ENCODE assay signal across 10 cellular contexts in genomic region chr2:134669731-134670669, GRCh38. TPM values are rescaled to one million over a fixed set of nuclear protein-coding genes. Genes with fewer than 3 reads are reported as not detected.
A peak's percentile ranks its signal among the peaks of the same experiment; 100 is the strongest.
DNase-seq lines count a peak whose midpoint lies in the region; ATAC-seq lines count a peak whose summit lies in the region.
"Had no signal": no experiment of that assay in that cellular context is flagged by ENCODE, and none has a peak within 500 bp of the region (broad histone marks: within the 10 kb centered on the region; RNA-seq: fewer than 3 reads in every experiment).

No MANE protein-coding gene starts in this region.

- DNase-seq in activated CD4-positive, alpha-beta T cell treated with anti-CD3 and anti-CD28 coated beads, Interleukin-2, amount 50 U/mL, for 4 hours, result peak; percentile 41 to 49
- peak; percentile 62 for DNase-seq in effector CD4-positive, alpha-beta T cell
- DNase-seq in stimulated activated CD4-positive, alpha-beta T cell treated with anti-CD3 and anti-CD28 coated beads, Interleukin-4, amount 100 ng/mL, for 1 hour, result peak; percentile 7
- DNase-seq in RKO (ENCODE audit: low spot score) (no peak), HT-29 (ENCODE audit: low spot score) (no peak), NCI-H1048 (lab: John Stamatoyannopoulos, UW) (no peak)
- DNase-seq: gastrocnemius medialis, GF-D8 had no signal

- peak overlapping the region; percentile 45 for H3K27ac ChIP-seq in KOPT-K1 (ENCODE audit: low read depth, low read length, poor library complexity, severe bottlenecking)
- H3K27ac ChIP-seq: gastrocnemius medialis had no signal

- H3K36me3 ChIP-seq in KOPT-K1 (ENCODE audit: insufficient read depth, low read length), result no peaks in the 10 kb centered on the region
- H3K36me3 ChIP-seq: gastrocnemius medialis had no signal

- no peaks in the 10 kb centered on the region for H3K9me3 ChIP-seq in KOPT-K1 (ENCODE audit: insufficient read depth, low read length, poor library complexity, severe bottlenecking)
- H3K9me3 ChIP-seq: gastrocnemius medialis had no signal

- no peak for ATAC-seq in HG02588 (IDR thresholded peaks at IDR 0.05; ENCODE audit: unreplicated experiment)
- ATAC-seq: gastrocnemius medialis had no signal

RNA-seq across cellular contexts. Expression of gene TMEM163, which starts 48.8 kb away (rescaled TPM):
- total RNA-seq in HT-29 (2014; rRNA removed; shearing (Covaris generic)), result not detected in 2 replicates
- total RNA-seq: gastrocnemius medialis had no signal

Comparison
In these comparisons a context has a peak if more than half of its experiments do, and no peak if none do; other contexts are left out.
1. DNase-seq: peak in activated CD4-positive, alpha-beta T cell treated with anti-CD3 and anti-CD28 coated beads, Interleukin-2, amount 50 U/mL, for 4 hours (2 of 2), effector CD4-positive, alpha-beta T cell (single experiment) and stimulated activated CD4-positive, alpha-beta T cell treated with anti-CD3 and anti-CD28 coated beads, Interleukin-4, amount 100 ng/mL, for 1 hour (single experiment); none in RKO (single experiment), HT-29 (single experiment) and NCI-H1048 (single experiment).